ENCODE assay signal across 1 cellular context in genomic region chr5:124704594-124705284, GRCh38.
TF ChIP-seq lines count a peak whose summit lies in the region.

No MANE protein-coding gene starts in this region.

TF ChIP-seq in GM12878, 131 proteins besides CTCF, POLR2A, EP300 and RAD21 (continued from another document and continues in another):
- peak; percentile 86 for TF ChIP-seq RELB (IDR thresholded peaks at IDR 0.05; ENCODE audit: low read depth)
- TF ChIP-seq ZBTB11 (CRISPR knock-in tag; IDR thresholded peaks at IDR 0.05) = no peak
- peak; percentile 74 for TF ChIP-seq CUX1 (IDR thresholded peaks at IDR 0.05; ENCODE audit: insufficient replicate concordance, low read depth, low read length)
- no peak for TF ChIP-seq NKRF (conservative IDR thresholded peaks at IDR 0.05)
- no peak for TF ChIP-seq POLR2AphosphoS2 (IDR thresholded peaks at IDR 0.05; ENCODE audit: low read depth, low read length)
- TF ChIP-seq ZNF384 (IDR thresholded peaks at IDR 0.05; ENCODE audit: borderline replicate concordance, low read depth, low read length) = no peak
- no peak for TF ChIP-seq ZBTB4 (CRISPR knock-in tag; IDR thresholded peaks at IDR 0.05)
- peak; percentile 42; the same call in 1 of the 2 replicates for TF ChIP-seq BACH1 (IDR thresholded peaks at IDR 0.05; ENCODE audit: borderline replicate concordance)
- TF ChIP-seq ZNF687 (IDR thresholded peaks at IDR 0.05) = peak; percentile 47; the same call in 1 of the 2 replicates
- TF ChIP-seq SIX5 (IDR thresholded peaks at IDR 0.05; ENCODE audit: low read depth, low read length, severe bottlenecking) = no peak
- peak; percentile 79; the same call in 1 of the 2 replicates for TF ChIP-seq STAT3 (IDR thresholded peaks at IDR 0.05; ENCODE audit: low read depth, low read length)
- no peak for TF ChIP-seq CBX3 (IDR thresholded peaks at IDR 0.05; ENCODE audit: borderline replicate concordance, low read depth)
- no peak for TF ChIP-seq TAF1 (IDR thresholded peaks at IDR 0.05; ENCODE audit: borderline replicate concordance, low read depth, low read length)
- peak; percentile 81 for TF ChIP-seq NR2F1 (conservative IDR thresholded peaks at IDR 0.05)
- TF ChIP-seq IKZF2 (IDR thresholded peaks at IDR 0.05) = peak; percentile 82 to 87
- 0 out of 4 replicates have a peak, but pooled peaks of 1 of the 2 experiments have one; percentile 35 for TF ChIP-seq CEBPB (IDR thresholded peaks at IDR 0.05; ENCODE audit: borderline replicate concordance in 1 of 2, low read depth in 2 of 2, low read length in 2 of 2)
- TF ChIP-seq CREM (IDR thresholded peaks at IDR 0.05; ENCODE audit: low read depth) = peak; percentile 45; the same call in 1 of the 2 replicates
- TF ChIP-seq ATF3 (IDR thresholded peaks at IDR 0.05; ENCODE audit: borderline replicate concordance, extremely low read depth, low read depth, low read length) = no peak
- TF ChIP-seq CEBPZ (IDR thresholded peaks at IDR 0.05; ENCODE audit: low read depth, low read length) = no peak
- TF ChIP-seq FOXM1 (IDR thresholded peaks at IDR 0.05; ENCODE audit: low read depth, low read length) = peak; percentile 49; the same call in 1 of the 2 replicates
- TF ChIP-seq PML (IDR thresholded peaks at IDR 0.05; ENCODE audit: low read length) = 0 out of 2 replicates have a peak, but pooled peaks have one; percentile 56
